ENCODE assay signal across 8 cellular contexts in genomic region chr17:64938925-64939474, GRCh38. TPM values are rescaled to one million over a fixed set of nuclear protein-coding genes. Genes with fewer than 3 reads are reported as not detected.
DNase-seq lines count a peak whose midpoint lies in the region; ATAC-seq, FAIRE-seq and TF ChIP-seq lines count a peak whose summit lies in the region.

No MANE protein-coding gene starts in this region.

- no peak for TF ChIP-seq EP300 in GM12878 (IDR thresholded peaks at IDR 0.05; ENCODE audit: borderline replicate concordance in 1 of 2, control insufficient read depth in 1 of 2, low read depth in 2 of 2, low read length in 2 of 2)

- RAD21 ChIA-PET in GM12878 (lab: Charles Lee; ENCODE audit: unreplicated experiment): interaction anchor here (0.7 to 1.5 kb wide), 4 partner anchors 161 to 519 kb away, joined by 3 to 7 read pairs (median 4); no protein-coding TSS in a partner anchor

- H3K27me3 ChIP-seq in BLaER1: no peaks in the 10 kb centered on the region
- H3K27me3 ChIP-seq in GM12878 (replicated peaks in 1 of 2; ENCODE audit: control insufficient read depth in 2 of 2, insufficient read depth in 2 of 2, low read length in 1 of 2): no peaks in the 10 kb centered on the region
- H3K27me3 ChIP-seq in left lung: no peaks in the 10 kb centered on the region

- TF ChIP-seq POLR2A in GM12878 (IDR thresholded peaks at IDR 0.05; ENCODE audit: low read depth, low read length): no peak

- CTCF ChIA-PET in GM12878 (lab: Yijun Ruan, JAX): interaction anchor here (0.6 to 2.7 kb wide), 18 partner anchors 12 to 659 kb away, joined by 3 to 23 read pairs (median 4); partner anchors contain the start of gene LRRC37A3

- H3K27ac ChIP-seq in BLaER1: no peak overlapping the region
- H3K27ac ChIP-seq in GM12878 (ENCODE audit: control insufficient read depth, insufficient read depth): no peak overlapping the region
- no peak overlapping the region for H3K27ac ChIP-seq in left lung

- H3K4me1 ChIP-seq in BLaER1 (peaks cover 5% of the 10 kb centered on the region; the same call in 1 of the 2 replicates), GM12878 (ENCODE audit: control insufficient read depth, insufficient read depth, low read length) (peaks cover 9% of the 10 kb centered on the region), left lung (no peaks in the 10 kb centered on the region)

- SMC1A ChIA-PET in GM12878 (lab: Charles Lee; ENCODE audit: uncharacterized antibody, unreplicated experiment): interaction anchor here (1.1 to 1.5 kb wide), 3 partner anchors 16 to 161 kb away, joined by 3 read pairs; partner anchors contain the start of gene LRRC37A3

- no peak for FAIRE-seq in GM12878 (lab: Jason Lieb, UNC)

- H3K9me3 ChIP-seq in BLaER1 (no peaks in the 10 kb centered on the region), GM12878 (replicated peaks; ENCODE audit: control insufficient read depth, insufficient read depth, low read length) (no peaks in the 10 kb centered on the region), left lung (no peaks in the 10 kb centered on the region)

- POLR2A ChIA-PET in GM12878 (lab: Charles Lee): no interaction called here

- ATAC-seq in GM21619 (IDR thresholded peaks at IDR 0.05; ENCODE audit: unreplicated experiment): peak; percentile 62
- peak; percentile 85 for ATAC-seq in SK-N-SH treated with all-trans-retinoic acid at 6 μM for 48 hours
- ATAC-seq in GM12878: peak; percentile 98
- ATAC-seq in left lung: peak; percentile 92
- no peak for ATAC-seq in HG02610 (IDR thresholded peaks at IDR 0.05; ENCODE audit: unreplicated experiment)

- H3K4me3 ChIP-seq in BLaER1 (no peak overlapping the region), GM12878 (no peak overlapping the region), left lung (no peak overlapping the region)

- peak overlapping the region; percentile 65 for H2AFZ ChIP-seq in GM12878 (ENCODE audit: control insufficient read depth, low read depth, low read length)

- H3K4me2 ChIP-seq in BLaER1 (0 out of 2 replicates have a peak overlapping the region, but pooled peaks have one; percentile 5), GM12878 (ENCODE audit: control insufficient read depth, insufficient read depth) (no peak overlapping the region)

- in situ Hi-C loops in GM12878 (cut with MboI): no loop called here

- no TSS peak for BruUV-seq in GM12878 (replicated peaks; lab: Mats Ljungman, UMichigan)

- H3K36me3 ChIP-seq in BLaER1 (no peaks in the 10 kb centered on the region), GM12878 (ENCODE audit: control insufficient read depth in 2 of 2, insufficient read depth in 2 of 2, low read length in 1 of 2) (no peaks in the 10 kb centered on the region), left lung (no peaks in the 10 kb centered on the region)

- no peak overlapping the region for H3K9ac ChIP-seq in BLaER1
- no peak overlapping the region for H3K9ac ChIP-seq in GM12878 (ENCODE audit: control insufficient read depth, insufficient read depth, low read length)

- WGBS in GM12878 (ENCODE audit: insufficient coverage, insufficient replicate concordance, low lambda C conversion rate, missing lambda C conversion rate): 11% methylated on average over 11 of the region's 11 CpGs

- DNase-seq in GM12878 (ENCODE audit: low read depth, low spot score): no peak
- peak; percentile 42 to 93 for DNase-seq in left lung
- peak; percentile 16 to 28 for DNase-seq in stimulated activated CD8-positive, alpha-beta memory T cell treated with anti-CD3 and anti-CD28 coated beads, Interleukin-15, amount 100 ng/mL, for 48 hours (ENCODE audit: low read depth in 2 of 2)
- DNase-seq in DMS53 (lab: John Stamatoyannopoulos, UW): no peak

- TF ChIP-seq CTCF in GM12878 (IDR thresholded peaks at IDR 0.05 in 2 of 3, conservative IDR thresholded peaks at IDR 0.05 in 1 of 3; ENCODE audit: control insufficient read depth in 2 of 3, extremely low read depth in 1 of 3, insufficient read depth in 1 of 3, low read depth in 3 of 3, low read length in 3 of 3): peak; percentile 69 to 81 (median 71)
- peak; percentile 62 to 72 for TF ChIP-seq CTCF in left lung (IDR thresholded peaks at IDR 0.05)

- peak; percentile 55 for TF ChIP-seq RAD21 in GM12878 (IDR thresholded peaks at IDR 0.05; ENCODE audit: insufficient read depth, low read depth, low read length)

- H3K79me2 ChIP-seq in GM12878 (ENCODE audit: control insufficient read depth, insufficient read depth, low read length): no peaks in the 10 kb centered on the region

- H4K20me1 ChIP-seq in BLaER1 (no peaks in the 10 kb centered on the region), GM12878 (ENCODE audit: control insufficient read depth, insufficient read depth) (no peaks in the 10 kb centered on the region)

- intact Hi-C loops in GM12878 (cut with micrococcal nuclease; ENCODE audit: unreplicated experiment) (no loop called here), left lung (cut with DNase I) (no loop called here)

TF ChIP-seq in SK-N-SH treated with all-trans-retinoic acid at 6 μM for 48 hours, 23 proteins besides CTCF, POLR2A, EP300 and RAD21 (continues in another document):
- TF ChIP-seq CSRNP3 (CRISPR knock-in tag; IDR thresholded peaks at IDR 0.05) (no peak), GLIS3 (CRISPR knock-in tag; IDR thresholded peaks at IDR 0.05) (no peak), BACH2 (CRISPR knock-in tag; IDR thresholded peaks at IDR 0.05; ENCODE audit: borderline replicate concordance) (no peak)

TF ChIP-seq in GM12878, 131 proteins besides CTCF, POLR2A, EP300 and RAD21:
- TF ChIP-seq POU2F2 (IDR thresholded peaks at IDR 0.05; ENCODE audit: borderline replicate concordance, low read depth, low read length) (no peak), SMC3 (IDR thresholded peaks at IDR 0.05; ENCODE audit: borderline replicate concordance, low read length) (peak; percentile 38; the same call in 1 of the 2 replicates), YY1 (IDR thresholded peaks at IDR 0.05; ENCODE audit: low read depth, low read length) (0 out of 2 replicates have a peak, but pooled peaks have one; percentile 19)
TF ChIP-seq in GM12878: peak in this region for 2.

RNA-seq across cellular contexts. Expression of gene LRRC37A3, which starts 19.7 kb away (rescaled TPM):
- total RNA-seq in GM12878 (2013; cell fraction: nucleolus; rRNA removed): 74.7 and 84.4 TPM in 2 replicates
- total RNA-seq in GM12878 (2014; rRNA removed): 3.2 and 4.2 TPM in 2 replicates
- total RNA-seq in GM12878 (2014; rRNA removed; fragmentation: Illumina TruSeq; extraction: Trizol): 8.7 and 9.8 TPM in 2 replicates
- total RNA-seq in GM12878 (2021): 7.9 and 10.0 TPM in 2 replicates
- polyA plus RNA-seq in GM12878 (2011; ENCODE audit: low read depth): 3.3 TPM
- 4.3 and 7.9 TPM in 2 replicates for polyA plus RNA-seq in GM12878 (2011; rRNA removed)
- polyA plus RNA-seq in GM12878 (2011; cell fraction: cytosol; rRNA removed): 2.9 and 4.1 TPM in 2 replicates
- polyA plus RNA-seq in GM12878 (2011; cell fraction: nucleus; rRNA removed): 8.1 and 8.6 TPM in 2 replicates
- 2.7 and 3.5 TPM in 2 replicates for polyA plus RNA-seq in GM12878 (2012)
- 1.9 and 2.5 TPM in 2 replicates for polyA plus RNA-seq in GM12878 (2014; fragmentation: Illumina TruSeq; extraction: Trizol)
- under 1 TPM; 0.18 to 0.35 TPM for polyA plus RNA-seq in GM12878 (2014; fragmentation: Nextera tagmentation; extraction: Ambion mirVana)
- 1.5 and 4.8 TPM in 2 replicates for polyA plus RNA-seq in GM12878 (2014; rRNA removed)
- polyA plus RNA-seq in GM12878 (2016; fragmentation: Nextera tagmentation; extraction: Ambion mirVana): 1 to 10 TPM; 2.2 to 2.9 TPM
- polyA minus RNA-seq in GM12878 (2011; rRNA and poly(A)+ RNA removed): 17.4 and 21.2 TPM in 2 replicates
- 2.1 and 5.5 TPM in 2 replicates for polyA minus RNA-seq in GM12878 (2011; cell fraction: cytosol; rRNA and poly(A)+ RNA removed)
- 22.5 and 33.1 TPM in 2 replicates for polyA minus RNA-seq in GM12878 (2011; cell fraction: nucleus; rRNA and poly(A)+ RNA removed)
- 10 to 100 TPM in 1 of 2 donors, 1 to 10 TPM in 1; 9.8 to 14.1 TPM for total RNA-seq in left lung

Comparison
In these comparisons a context has a peak if more than half of its experiments do, and no peak if none do; other contexts are left out.
1. DNase-seq: peak in left lung (2 of 2) and stimulated activated CD8-positive, alpha-beta memory T cell treated with anti-CD3 and anti-CD28 coated beads, Interleukin-15, amount 100 ng/mL, for 48 hours (2 of 2); none in GM12878 (single experiment) and DMS53 (single experiment).